ENCODE assay signal across 10 cellular contexts in the genomic region with DNA sequence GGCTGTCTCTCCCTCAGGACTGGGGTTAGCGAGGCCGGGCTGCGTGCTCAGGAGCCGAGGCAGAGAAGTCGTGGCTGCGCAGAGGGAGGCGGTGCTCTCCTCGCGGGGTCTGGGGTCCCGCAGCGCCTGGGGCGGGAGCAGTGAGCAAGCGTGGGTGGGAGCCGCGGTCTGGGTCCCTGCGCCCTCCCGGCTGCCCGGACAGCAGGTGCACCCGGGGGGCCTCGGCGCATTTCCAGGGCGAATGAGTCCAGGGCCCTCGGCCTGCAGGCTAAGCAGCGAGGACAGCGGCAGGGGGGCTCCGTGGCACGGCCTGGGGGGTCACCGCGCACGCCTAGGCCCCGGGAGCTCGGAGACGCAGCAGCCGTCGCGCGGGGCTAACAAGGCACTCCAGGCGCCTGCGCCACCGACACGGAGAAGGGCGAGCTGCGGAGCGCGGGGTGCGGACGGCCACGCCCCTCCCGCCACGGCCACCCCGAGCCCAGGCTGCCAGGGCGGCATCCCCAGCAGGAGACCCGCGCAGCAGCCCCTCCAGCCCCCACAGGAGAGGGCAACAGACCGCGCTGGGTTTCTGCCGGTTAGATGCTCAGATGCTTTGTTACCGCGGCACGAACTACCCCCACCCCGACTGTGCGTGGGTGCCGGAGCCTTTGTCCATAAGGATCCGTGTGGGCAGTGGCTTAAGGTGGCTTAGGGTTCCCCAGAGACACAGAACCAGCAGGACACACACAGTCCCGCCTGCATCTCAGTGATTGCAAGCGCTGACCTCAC.
DNase-seq lines count a peak whose midpoint lies in the region; ATAC-seq lines count a peak whose summit lies in the region.
"Had no signal": no experiment of that assay in that cellular context is flagged by ENCODE, and none has a peak within 500 bp of the region (broad histone marks: within the 10 kb centered on the region; RNA-seq: fewer than 3 reads in every experiment).

No MANE protein-coding gene starts in this region.

- H3K4me3 ChIP-seq in H7 (ENCODE audit: insufficient read depth, low read depth, low read length) (peak overlapping the region; percentile 49), right cardiac atrium (ENCODE audit: low read length) (peak overlapping the region; percentile 29), aorta (ENCODE audit: low read length in 2 of 2) (no peak overlapping the region)

- H3K4me1 ChIP-seq in right cardiac atrium (ENCODE audit: control insufficient read depth, insufficient read depth, low read length) (peaks cover 2% of the 10 kb centered on the region), aorta (ENCODE audit: control insufficient read depth in 1 of 2, insufficient read depth in 2 of 2, low read length in 2 of 2) (no peaks in the 10 kb centered on the region)
- H3K4me1 ChIP-seq: foreskin keratinocyte had no signal

- H3K27ac ChIP-seq in right cardiac atrium (ENCODE audit: low read length) (no peak overlapping the region), aorta (ENCODE audit: low read depth in 1 of 2, low read length in 2 of 2) (no peak overlapping the region)
- H3K27ac ChIP-seq: foreskin keratinocyte had no signal

- H3K9me3 ChIP-seq in right cardiac atrium (ENCODE audit: control insufficient read depth, low read length) (no peaks in the 10 kb centered on the region), aorta (ENCODE audit: control insufficient read depth, low read length) (no peaks in the 10 kb centered on the region)

- peak in 1 of 2 donors; percentile 51 for ATAC-seq in right cardiac atrium
- ATAC-seq in aorta (ENCODE audit: low FRiP score): no peak
- no peak for ATAC-seq in HG03039 (IDR thresholded peaks at IDR 0.05; ENCODE audit: unreplicated experiment)

- H3K27me3 ChIP-seq in H7 (ENCODE audit: control insufficient read depth, insufficient read depth, low read length) (peaks cover 21% of the 10 kb centered on the region), right cardiac atrium (ENCODE audit: control insufficient read depth, insufficient read depth) (no peaks in the 10 kb centered on the region), aorta (ENCODE audit: control insufficient read depth in 1 of 2, insufficient read depth in 2 of 2, low read length in 1 of 2) (no peaks in the 10 kb centered on the region)

- DNase-seq in H7 (no peak), NCI-H2227 (lab: John Stamatoyannopoulos, UW; ENCODE audit: unreplicated experiment) (peak; percentile 56), right cardiac atrium (peak in 1 of 3 donors; percentile 54), retina (peak; percentile 88), aorta (no peak), NOMO-1 treated with DMSO at 0.1 percent for 48 hours (lab: John Stamatoyannopoulos, UW; ENCODE audit: unreplicated experiment) (no peak)
- DNase-seq: activated T-cell treated with anti-CD3 and anti-CD28 coated beads for 4 hours, foreskin keratinocyte, NCI-H2081 had no signal

- intact Hi-C loops in right cardiac atrium (cut with DNase I) (no loop called here), aorta (cut with DNase I) (no loop called here)

- H3K36me3 ChIP-seq in H7 (replicated peaks; ENCODE audit: control insufficient read depth, insufficient read depth, low read length) (no peaks in the 10 kb centered on the region), aorta (ENCODE audit: control insufficient read depth in 1 of 2, insufficient read depth in 2 of 2, low read length in 1 of 2) (no peaks in the 10 kb centered on the region)

- 2% methylated on average over 66 of the region's 66 CpGs for WGBS in right cardiac atrium
- WGBS in aorta, 2 donors: 1 to 2% methylated on average over 63 to 66 of the region's 66 CpGs

Comparison
In these comparisons a context has a peak if more than half of its experiments do, and no peak if none do; other contexts are left out.
1. DNase-seq: peak in NCI-H2227 (single experiment) and retina (single experiment); none in H7 (single experiment), aorta (0 of 2) and NOMO-1 treated with DMSO at 0.1 percent for 48 hours (single experiment).
2. H3K4me3 ChIP-seq: peak in H7 (single experiment) and right cardiac atrium (single experiment); none in aorta (0 of 2).